21 cellular contexts compared by ENCODE assay signal in genomic region chr3:45603226-45603625, GRCh38. TPM values are rescaled to one million over a fixed set of nuclear protein-coding genes. Genes with fewer than 3 reads are reported as not detected.
DNase-seq lines count a peak whose midpoint lies in the region; ATAC-seq and TF ChIP-seq lines count a peak whose summit lies in the region.
"Had no signal": no experiment of that assay in that cellular context is flagged by ENCODE, and none has a peak within 500 bp of the region (broad histone marks: within the 10 kb centered on the region; RNA-seq: fewer than 3 reads in every experiment).

No MANE protein-coding gene starts in this region.

- TF ChIP-seq CTCF in right atrium auricular region (IDR thresholded peaks at IDR 0.05) (no peak), coronary artery (IDR thresholded peaks at IDR 0.05) (no peak), psoas muscle (IDR thresholded peaks at IDR 0.05) (no peak)

- H3K4me3 ChIP-seq in right atrium auricular region (no peak overlapping the region), right cardiac atrium (ENCODE audit: low read length) (no peak overlapping the region), coronary artery (no peak overlapping the region), psoas muscle (no peak overlapping the region)
- H3K4me3 ChIP-seq: A549; BLaER1 treated with 17β-estradiol and CSF1 and Interleukin-3, amounts not matched to agents 10 nM and 100 nM; GM12878 had no signal

- H3K27me3 ChIP-seq in right atrium auricular region (no peaks in the 10 kb centered on the region), right cardiac atrium (ENCODE audit: control insufficient read depth, insufficient read depth) (no peaks in the 10 kb centered on the region), psoas muscle (ENCODE audit: insufficient read depth in 3 of 3, low read length in 2 of 3) (no peaks in the 10 kb centered on the region)
- H3K27me3 ChIP-seq: BLaER1 treated with 17β-estradiol and CSF1 and Interleukin-3, amounts not matched to agents 10 nM and 100 nM had no signal

- intact Hi-C loops in right cardiac atrium (cut with DNase I): no loop called here
- intact Hi-C loops in psoas muscle (cut with DNase I): no loop called here

- 49% methylated on average over 3 of the region's 3 CpGs for WGBS in right cardiac atrium
- 23 to 28% (median 24%) methylated on average over 3 of the region's 3 CpGs for WGBS in psoas muscle, 3 donors

- ATAC-seq in right cardiac atrium (no peak), psoas muscle (peak in 3 of 4 donors; percentile 24 to 49 (median 41)), GM18907 (IDR thresholded peaks at IDR 0.05; ENCODE audit: unreplicated experiment) (no peak)
- ATAC-seq: A549, GM12878, PC-3 had no signal

- H3K27ac ChIP-seq in right atrium auricular region (peak overlapping the region; percentile 81 to 90), right cardiac atrium (ENCODE audit: low read length) (no peak overlapping the region), coronary artery (peak overlapping the region; percentile 85 to 86), psoas muscle (peak overlapping the region; percentile 83)
- H3K27ac ChIP-seq: A549; BLaER1 treated with 17β-estradiol and CSF1 and Interleukin-3, amounts not matched to agents 10 nM and 100 nM had no signal

- H3K9me3 ChIP-seq in right atrium auricular region (no peaks in the 10 kb centered on the region), right cardiac atrium (ENCODE audit: control insufficient read depth, low read length) (no peaks in the 10 kb centered on the region), psoas muscle (no peaks in the 10 kb centered on the region)
- H3K9me3 ChIP-seq: A549; BLaER1 treated with 17β-estradiol and CSF1 and Interleukin-3, amounts not matched to agents 10 nM and 100 nM had no signal

- DNase-seq in right atrium auricular region (ENCODE audit: low spot score) (no peak), right cardiac atrium (no peak), coronary artery (ENCODE audit: low spot score) (no peak), psoas muscle (no peak), activated T-cell treated with anti-CD3 and anti-CD28 coated beads for 4 hours (no peak), NCI-H510A treated with DMSO at 0.1 percent for 48 hours (lab: John Stamatoyannopoulos, UW) (no peak)
- DNase-seq in activated CD4-positive, alpha-beta T cell treated with anti-CD3 and anti-CD28 coated beads, Interleukin-2, amount 50 U/mL, for 48 hours: no peak
- DNase-seq: CD8-positive, alpha-beta memory T cell; DMS53; EL; GOT3; NCI-H1092 treated with DMSO at 0.1 percent for 48 hours; NCI-H2227 treated with DMSO at 0.1 percent for 48 hours; NCI-H524; NCI-H82; PC-3; RPMI8226 had no signal

- H3K4me1 ChIP-seq in right atrium auricular region (peaks cover 0 to 95% of the 10 kb centered on the region in 2 donors), right cardiac atrium (ENCODE audit: control insufficient read depth, insufficient read depth, low read length) (peaks cover 27% of the 10 kb centered on the region), psoas muscle (peaks cover 100% of the 10 kb centered on the region)

- H3K36me3 ChIP-seq in right atrium auricular region (peaks cover 7% of the 10 kb centered on the region), psoas muscle (ENCODE audit: insufficient read depth in 1 of 2, low read depth in 1 of 2) (peaks cover 0 to 16% of the 10 kb centered on the region in 2 donors)

RNA-seq across cellular contexts. Expression of gene LIMD1, which starts 8.7 kb away (rescaled TPM):
- 10 to 100 TPM; 15.8 to 19.4 TPM for total RNA-seq in right atrium auricular region
- 10 to 100 TPM; 18.6 to 25.4 (median 22.2) TPM for total RNA-seq in right cardiac atrium
- 8.7 TPM for polyA plus RNA-seq in right cardiac atrium
- 10 to 100 TPM; 22.5 to 34.1 (median 32.0) TPM for total RNA-seq in psoas muscle
- polyA plus RNA-seq in psoas muscle: 1 to 10 TPM; 3.3 to 9.1 (median 5.5) TPM

Comparison
In these comparisons a context has a peak if more than half of its experiments do, and no peak if none do; other contexts are left out.
1. ATAC-seq: peak in psoas muscle (3 of 4); none in right cardiac atrium (0 of 2) and GM18907 (single experiment).